In genomic region chr9:108290839-108291585, GRCh38 we compare ENCODE assay signal across 18 cellular contexts.
DNase-seq lines count a peak whose midpoint lies in the region; ATAC-seq, FAIRE-seq and TF ChIP-seq lines count a peak whose summit lies in the region.
"Had no signal": no experiment of that assay in that cellular context is flagged by ENCODE, and none has a peak within 500 bp of the region (broad histone marks: within the 10 kb centered on the region; RNA-seq: fewer than 3 reads in every experiment).

No MANE protein-coding gene starts in this region.

- peak; percentile 40 for ATAC-seq in GM18519 (IDR thresholded peaks at IDR 0.05; ENCODE audit: low FRiP score, unreplicated experiment)
- ATAC-seq: pancreas, sciatic nerve, upper lobe of right lung had no signal

- no peaks in the 10 kb centered on the region for H3K9me3 ChIP-seq in keratinocyte (ENCODE audit: control insufficient read depth, low read depth, low read length)
- H3K9me3 ChIP-seq: pancreas, stomach, upper lobe of right lung had no signal

- peaks cover 17% of the 10 kb centered on the region for H3K4me1 ChIP-seq in keratinocyte (ENCODE audit: control insufficient read depth, extremely low read depth, insufficient read depth, low read length)
- H3K4me1 ChIP-seq: pancreas, stomach, upper lobe of right lung had no signal

- no peak for TF ChIP-seq CTCF in keratinocyte (optimal IDR thresholded peaks at IDR 0.05 in 1 of 3, IDR thresholded peaks at IDR 0.05 in 1 of 3, conservative IDR thresholded peaks at IDR 0.05 in 1 of 3; ENCODE audit: extremely low read depth in 1 of 3, insufficient read depth in 2 of 3, low read length in 3 of 3)

- no peak overlapping the region for H3K4me3 ChIP-seq in keratinocyte (ENCODE audit: control insufficient read depth in 2 of 3, extremely low read depth in 1 of 3, insufficient read depth in 2 of 3, low read depth in 1 of 3, low read length in 3 of 3)
- H3K4me3 ChIP-seq: pancreas, stomach, upper lobe of right lung had no signal

- no peaks in the 10 kb centered on the region for H3K27me3 ChIP-seq in keratinocyte (ENCODE audit: control insufficient read depth, extremely low read depth, insufficient read depth, low read length)
- H3K27me3 ChIP-seq: pancreas, stomach, upper lobe of right lung had no signal

- dilution Hi-C loops in keratinocyte (cut with MboI; ENCODE audit: extremely low pct_ligation_motif_present, low sequenced_read_pairs), result no loop called here

- H3K4me2 ChIP-seq in keratinocyte (ENCODE audit: control insufficient read depth, extremely low read depth, insufficient read depth, low read depth, low read length), result no peak overlapping the region

- no peaks in the 10 kb centered on the region for H3K79me2 ChIP-seq in keratinocyte (ENCODE audit: control insufficient read depth, insufficient read depth, low read length)

- no peaks in the 10 kb centered on the region for H4K20me1 ChIP-seq in keratinocyte (ENCODE audit: control insufficient read depth, extremely low read depth, insufficient read depth, low read length)

- H3K9me1 ChIP-seq in keratinocyte (ENCODE audit: control insufficient read depth, extremely low read depth, insufficient read depth, low read length), result no peaks in the 10 kb centered on the region

- FAIRE-seq in keratinocyte (lab: Jason Lieb, UNC) (peak; percentile 51), RCC 7860 (lab: Jason Lieb, UNC) (no peak)
- FAIRE-seq: A204.1, pancreas had no signal

- H3K27ac ChIP-seq in keratinocyte (ENCODE audit: control insufficient read depth, insufficient read depth, low read length), result no peak overlapping the region
- H3K27ac ChIP-seq: pancreas, stomach, upper lobe of right lung had no signal

- no peak overlapping the region for H3K9ac ChIP-seq in keratinocyte (ENCODE audit: control insufficient read depth, extremely low read depth, insufficient read depth, low read length)

- DNase-seq in NCI-H1105 treated with DMSO at 0.1 percent for 48 hours (lab: John Stamatoyannopoulos, UW) (peak; percentile 22), NCI-H1105 (lab: John Stamatoyannopoulos, UW) (no peak), dedifferentiated amniotic fluid mesenchymal stem cell (ENCODE audit: extremely low spot score) (peak; percentile 48), keratinocyte (ENCODE audit: low read depth, low spot score) (no peak), NCI-H1417 treated with DMSO at 0.1 percent for 48 hours (lab: John Stamatoyannopoulos, UW) (no peak), RCC 7860 (ENCODE audit: low spot score) (no peak)
- DNase-seq in activated CD8-positive, alpha-beta memory T cell treated with anti-CD3 and anti-CD28 coated beads, Interleukin-2, amount 50 U/mL, for 4 hours, result no peak
- DNase-seq: activated CD4-positive, alpha-beta T cell treated with anti-CD3 and anti-CD28 coated beads, Interleukin-2, amount 10 ng/mL, durations not matched to agents 24 days and 14 days; DMS53; naive B cell; NCI-H1694; NCI-H345; pancreas; stomach; upper lobe of right lung had no signal

- H3K36me3 ChIP-seq in keratinocyte (ENCODE audit: control insufficient read depth in 2 of 2, extremely low read depth in 1 of 2, insufficient read depth in 2 of 2, low read length in 2 of 2), result no peaks in the 10 kb centered on the region
- H3K36me3 ChIP-seq: pancreas, stomach, upper lobe of right lung had no signal

- peak overlapping the region; percentile 4 for H2AFZ ChIP-seq in keratinocyte (ENCODE audit: control insufficient read depth, low read length)

Comparison
In these comparisons a context has a peak if more than half of its experiments do, and no peak if none do; other contexts are left out.
1. DNase-seq: peak in NCI-H1105 treated with DMSO at 0.1 percent for 48 hours (single experiment) and dedifferentiated amniotic fluid mesenchymal stem cell (single experiment); none in NCI-H1105 (single experiment), keratinocyte (single experiment), NCI-H1417 treated with DMSO at 0.1 percent for 48 hours (single experiment), activated CD8-positive, alpha-beta memory T cell treated with anti-CD3 and anti-CD28 coated beads, Interleukin-2, amount 50 U/mL, for 4 hours (single experiment) and RCC 7860 (single experiment).